8 cellular contexts compared by ENCODE assay signal in the genomic region with DNA sequence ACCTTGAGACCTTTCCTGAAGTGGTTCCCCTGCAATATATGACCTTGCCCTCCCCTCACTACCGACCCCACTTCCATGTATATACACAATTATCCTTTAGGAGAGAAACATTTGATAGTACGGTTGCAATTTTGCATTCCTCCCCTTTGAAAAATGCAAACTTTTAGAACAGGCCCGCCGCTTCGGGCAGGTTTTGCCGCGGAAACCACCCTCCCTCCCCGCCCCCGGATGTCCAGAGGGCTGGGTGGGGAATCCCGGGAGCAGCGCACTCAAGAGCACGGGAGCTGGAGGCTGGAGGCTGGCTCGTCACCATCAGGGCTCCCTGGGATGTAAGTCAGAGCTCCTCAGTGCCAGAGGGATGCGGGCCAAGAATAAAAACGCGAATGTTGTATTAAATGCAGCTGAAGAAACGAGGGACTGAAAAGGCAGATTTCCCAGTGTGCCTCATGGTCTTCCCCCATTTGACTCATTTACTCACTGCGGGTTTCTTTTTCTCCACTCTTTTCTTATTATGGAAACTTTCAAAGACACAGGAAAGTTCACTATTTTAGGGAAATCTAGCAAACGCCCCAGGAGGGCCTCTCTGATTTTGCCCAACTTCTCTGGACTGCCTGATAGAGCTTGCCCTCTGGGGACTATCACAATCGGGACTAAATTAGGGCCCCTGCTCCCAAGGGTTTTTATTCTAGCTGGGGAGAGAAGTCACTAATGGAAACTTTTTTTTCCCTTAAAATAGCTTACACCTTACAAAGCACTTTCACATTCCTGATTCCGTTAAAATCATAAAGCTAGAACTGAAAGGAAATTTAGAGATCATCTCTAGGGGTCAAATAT. TPM values are rescaled to one million over a fixed set of nuclear protein-coding genes. Genes with fewer than 3 reads are reported as not detected.
DNase-seq lines count a peak whose midpoint lies in the region; ATAC-seq, FAIRE-seq and TF ChIP-seq lines count a peak whose summit lies in the region.

No MANE protein-coding gene starts in this region.

- no peaks in the 10 kb centered on the region for H3K36me3 ChIP-seq in GM06990 (ENCODE audit: control insufficient read depth, insufficient read depth, low read length)
- H3K36me3 ChIP-seq in SJCRH30, result no peaks in the 10 kb centered on the region

- H3K4me1 Mint-ChIP-seq in central memory CD8-positive, alpha-beta T cell, result peaks cover 59% of the 10 kb centered on the region

- FAIRE-seq in RCC 7860 (lab: Jason Lieb, UNC), result no peak

- H3K4me3 ChIP-seq in GM06990 (replicated peaks; ENCODE audit: low read depth, low read length) (peak overlapping the region; percentile 41), SJCRH30 (no peak overlapping the region)

- ATAC-seq in central memory CD8-positive, alpha-beta T cell (replicated peaks; ENCODE audit: extremely low read depth, poor library complexity, severe bottlenecking), result no peak
- ATAC-seq in HG03571 (IDR thresholded peaks at IDR 0.05; ENCODE audit: unreplicated experiment), result no peak

- H3K27me3 Mint-ChIP-seq in central memory CD8-positive, alpha-beta T cell, result no peaks in the 10 kb centered on the region

- no peak for TF ChIP-seq CTCF in GM06990 (IDR thresholded peaks at IDR 0.05; ENCODE audit: insufficient read depth, low read length, poor library complexity, severe bottlenecking)

- H3K36me3 Mint-ChIP-seq in central memory CD8-positive, alpha-beta T cell (ENCODE audit: insufficient read depth), result peaks cover 23% of the 10 kb centered on the region

- H3K4me1 ChIP-seq in SJCRH30, result peaks cover 13% of the 10 kb centered on the region

- H3K9me3 ChIP-seq in SJCRH30 (replicated peaks), result no peaks in the 10 kb centered on the region

- H3K27me3 ChIP-seq in GM06990 (replicated peaks; ENCODE audit: control insufficient read depth, insufficient read depth, low read length), result no peaks in the 10 kb centered on the region
- H3K27me3 ChIP-seq in SJCRH30, result no peaks in the 10 kb centered on the region

- DNase-seq in GM06990 (ENCODE audit: extremely low read depth, insufficient read length), result peak; percentile 69
- DNase-seq in RCC 7860 (ENCODE audit: low spot score), result peak; percentile 69
- DNase-seq in central memory CD8-positive, alpha-beta T cell (ENCODE audit: low spot score in 2 of 2), result no peak
- DNase-seq in kidney tubule cell (ENCODE audit: low spot score), result peak; percentile 87
- DNase-seq in stimulated activated naive CD4-positive, alpha-beta T cell treated with Interleukin-2 at 50 U/mL for 16 hours (lab: John Stamatoyannopoulos, UW), result peak; percentile 34
- no peak for DNase-seq in stimulated activated CD4-positive, alpha-beta T cell treated with anti-CD3 and anti-CD28 coated beads, Interleukin-12 subunit alpha, Interleukin-12 subunit beta, amount 100 ng/mL, for 4 hours
- DNase-seq in SJCRH30, result no peak

- H3K9me3 Mint-ChIP-seq in central memory CD8-positive, alpha-beta T cell, result no peaks in the 10 kb centered on the region

- no peak overlapping the region for H3K27ac ChIP-seq in SJCRH30

- H3K27ac Mint-ChIP-seq in central memory CD8-positive, alpha-beta T cell (ENCODE audit: low read depth), result peak overlapping the region; percentile 99

- H3K4me3 Mint-ChIP-seq in central memory CD8-positive, alpha-beta T cell, result peak overlapping the region; percentile 92

RNA-seq across cellular contexts. Expression of gene USP3, which starts 2.9 kb away (rescaled TPM):
- 36.9 and 42.0 TPM in 2 replicates for total RNA-seq in SJCRH30 (2014; rRNA removed; shearing (Covaris generic))

Comparison
In these comparisons a context has a peak if more than half of its experiments do, and no peak if none do; other contexts are left out.
1. DNase-seq: peak in GM06990 (single experiment), RCC 7860 (single experiment), kidney tubule cell (single experiment) and stimulated activated naive CD4-positive, alpha-beta T cell treated with Interleukin-2 at 50 U/mL for 16 hours (single experiment); none in central memory CD8-positive, alpha-beta T cell (0 of 2), stimulated activated CD4-positive, alpha-beta T cell treated with anti-CD3 and anti-CD28 coated beads, Interleukin-12 subunit alpha, Interleukin-12 subunit beta, amount 100 ng/mL, for 4 hours (single experiment) and SJCRH30 (0 of 2).